Comparison of ENCODE assay signal across 31 cellular contexts in the genomic region with DNA sequence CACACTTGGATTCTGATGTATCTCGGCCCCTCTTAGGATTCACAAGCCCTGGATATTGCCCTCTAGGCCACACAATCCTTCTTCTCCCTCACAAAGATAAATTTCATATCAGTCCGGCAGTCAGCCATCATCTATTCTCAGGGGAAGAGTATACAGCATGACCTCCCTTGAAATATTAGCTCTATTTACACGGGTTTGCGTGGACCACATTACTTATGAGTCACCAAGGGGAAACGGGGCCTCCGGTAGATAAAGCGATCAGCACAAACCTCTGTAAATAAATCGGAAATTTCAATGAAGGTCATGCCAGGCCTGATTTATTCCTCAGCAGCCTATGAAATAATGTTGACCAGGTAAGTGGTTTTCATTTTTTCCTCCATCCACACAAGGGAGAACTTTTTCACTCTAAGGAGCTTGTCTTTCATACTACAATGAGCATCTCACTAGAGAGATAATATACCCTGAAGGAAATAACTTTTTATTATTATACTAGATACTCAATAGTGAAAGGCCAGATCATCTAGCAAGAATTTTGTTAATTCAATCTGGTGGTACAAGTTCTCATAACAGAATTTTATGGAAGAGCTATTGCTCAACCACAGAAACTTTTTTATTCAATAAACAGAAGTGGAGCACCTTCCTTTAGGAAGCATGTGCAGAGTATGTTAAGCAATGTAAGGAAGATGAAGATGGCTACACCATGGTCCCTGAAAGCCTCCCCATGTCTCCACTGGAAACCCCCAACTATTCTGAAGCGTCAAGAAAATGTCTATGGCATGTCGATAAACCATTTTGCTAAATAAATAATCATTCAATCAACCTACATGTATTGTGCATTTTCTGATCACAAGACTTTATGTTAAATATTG.
A peak's percentile ranks its signal among the peaks of the same experiment; 100 is the strongest.
DNase-seq lines count a peak whose midpoint lies in the region; ATAC-seq and FAIRE-seq lines count a peak whose summit lies in the region.
"Had no signal": no experiment of that assay in that cellular context is flagged by ENCODE, and none has a peak within 500 bp of the region (broad histone marks: within the 10 kb centered on the region; RNA-seq: fewer than 3 reads in every experiment).

No MANE protein-coding gene starts in this region.

- no peak overlapping the region for H3K4me3 Mint-ChIP-seq in naive thymus-derived CD4-positive, alpha-beta T cell
- H3K4me3 Mint-ChIP-seq: activated naive CD8-positive, alpha-beta T cell treated with anti-CD3 and anti-CD28 coated beads for 36 hours; activated T-cell treated with anti-CD3 and anti-CD28 coated beads, Interleukin-2, amount 50 U/mL, for 24 hours; CD8-positive, alpha-beta memory T cell; natural killer cell had no signal

- ATAC-seq in naive thymus-derived CD4-positive, alpha-beta T cell = no peak
- ATAC-seq in sciatic nerve = no peak
- ATAC-seq: natural killer cell had no signal

- H3K27ac Mint-ChIP-seq in naive thymus-derived CD4-positive, alpha-beta T cell = no peak overlapping the region
- H3K27ac Mint-ChIP-seq: activated naive CD8-positive, alpha-beta T cell treated with anti-CD3 and anti-CD28 coated beads for 36 hours; activated T-cell treated with anti-CD3 and anti-CD28 coated beads, Interleukin-2, amount 50 U/mL, for 24 hours; CD8-positive, alpha-beta memory T cell; natural killer cell had no signal

- H3K36me3 Mint-ChIP-seq in naive thymus-derived CD4-positive, alpha-beta T cell = no peaks in the 10 kb centered on the region
- H3K36me3 Mint-ChIP-seq: activated naive CD8-positive, alpha-beta T cell treated with anti-CD3 and anti-CD28 coated beads for 36 hours; CD8-positive, alpha-beta memory T cell; natural killer cell had no signal

- no peaks in the 10 kb centered on the region for H3K9me3 ChIP-seq in naive thymus-derived CD4-positive, alpha-beta T cell (ENCODE audit: control insufficient read depth in 2 of 3, low read length in 3 of 3)
- H3K9me3 ChIP-seq: ascending aorta, BE2C, MG63, prostate gland, sigmoid colon, tibial nerve had no signal

- intact Hi-C loops in naive thymus-derived CD4-positive, alpha-beta T cell (cut with micrococcal nuclease) = no loop called here
- intact Hi-C loops in sciatic nerve (cut with DNase I) = no loop called here

- DNase-seq in DMS153 treated with DMSO at 0.1 percent for 48 hours (lab: John Stamatoyannopoulos, UW; ENCODE audit: unreplicated experiment) (peak; percentile 31), HTR-8/SVneo (ENCODE audit: insufficient read length, low spot score) (peak; percentile 11), SW480 (ENCODE audit: low spot score) (peak; percentile 17), NCI-H446 treated with DMSO at 0.1 percent for 48 hours (lab: John Stamatoyannopoulos, UW) (no peak), sciatic nerve (ENCODE audit: low spot score) (no peak)
- DNase-seq in naive thymus-derived CD4-positive, alpha-beta T cell = no peak
- DNase-seq: activated CD4-positive, CD25-positive, alpha-beta regulatory T cell; activated effector memory CD4-positive, alpha-beta T cell treated with anti-CD3 and anti-CD28 coated beads, Interleukin-2, amount 50 U/mL, for 16 hours; activated naive CD8-positive, alpha-beta T cell treated with anti-CD3 and anti-CD28 coated beads for 36 hours; activated T-cell treated with anti-CD3 and anti-CD28 coated beads, Interleukin-2, amount 50 U/mL, for 24 hours; BE2C; caudate nucleus; CD8-positive, alpha-beta memory T cell; cortex of kidney; DMS79; effector memory CD4-positive, alpha-beta T cell; GDM1; GM23248; MG63; natural killer cell; NCI-H1105 treated with DMSO at 0.1 percent for 48 hours; NCI-H2029; NCI-H524 treated with DMSO at 0.1 percent for 48 hours; NK-92 treated with Interleukin-12 subunit alpha and Interleukin-12 subunit beta, amount 100 ng/mL, for 24 hours; nucleus accumbens; sigmoid colon; stimulated activated CD4-positive, alpha-beta T cell treated with anti-CD3 and anti-CD28 coated beads, Interleukin-4, amount 100 ng/mL, for 24 hours had no signal

- no peaks in the 10 kb centered on the region for H3K4me1 Mint-ChIP-seq in naive thymus-derived CD4-positive, alpha-beta T cell
- H3K4me1 Mint-ChIP-seq: activated naive CD8-positive, alpha-beta T cell treated with anti-CD3 and anti-CD28 coated beads for 36 hours; CD8-positive, alpha-beta memory T cell; natural killer cell had no signal

- H3K27ac ChIP-seq in naive thymus-derived CD4-positive, alpha-beta T cell (ENCODE audit: low read depth, low read length) = no peak overlapping the region
- H3K27ac ChIP-seq: ascending aorta, GM23248, prostate gland, sigmoid colon, tibial nerve had no signal

- no peaks in the 10 kb centered on the region for H3K4me1 ChIP-seq in naive thymus-derived CD4-positive, alpha-beta T cell (ENCODE audit: control insufficient read depth in 2 of 2, insufficient read depth in 2 of 2, low read length in 2 of 2)
- H3K4me1 ChIP-seq: ascending aorta, BE2C, prostate gland, sigmoid colon, tibial nerve had no signal

- CTCF ChIA-PET in naive thymus-derived CD4-positive, alpha-beta T cell (lab: Charles Lee) = no interaction called here

- peaks cover 0 to 11% (median 0%) of the 10 kb centered on the region in 5 donors for H3K27me3 Mint-ChIP-seq in naive thymus-derived CD4-positive, alpha-beta T cell

- peaks cover 0 to 2% (median 0%) of the 10 kb centered on the region in 11 donors for H3K9me3 Mint-ChIP-seq in naive thymus-derived CD4-positive, alpha-beta T cell
- H3K9me3 Mint-ChIP-seq: activated naive CD8-positive, alpha-beta T cell treated with anti-CD3 and anti-CD28 coated beads for 36 hours; activated T-cell treated with anti-CD3 and anti-CD28 coated beads, Interleukin-2, amount 50 U/mL, for 24 hours had no signal

- H3K36me3 ChIP-seq in naive thymus-derived CD4-positive, alpha-beta T cell (ENCODE audit: control insufficient read depth in 2 of 3, insufficient read depth in 3 of 3, low read length in 3 of 3) = no peaks in the 10 kb centered on the region
- H3K36me3 ChIP-seq: ascending aorta, BE2C, MG63, prostate gland, sigmoid colon, tibial nerve had no signal

- FAIRE-seq in HTR-8/SVneo (lab: Jason Lieb, UNC) (no peak), islet of Langerhans (lab: Jason Lieb, UNC) (peak; percentile 33)

- POLR2A ChIA-PET in naive thymus-derived CD4-positive, alpha-beta T cell (lab: Charles Lee) = no interaction called here

- H3K27me3 ChIP-seq in naive thymus-derived CD4-positive, alpha-beta T cell (ENCODE audit: control insufficient read depth in 2 of 2, insufficient read depth in 2 of 2, low read length in 2 of 2) = no peaks in the 10 kb centered on the region
- H3K27me3 ChIP-seq: ascending aorta, BE2C, MG63, sigmoid colon, tibial nerve had no signal

- H3K4me3 ChIP-seq in naive thymus-derived CD4-positive, alpha-beta T cell (ENCODE audit: low read length) = no peak overlapping the region
- H3K4me3 ChIP-seq: ascending aorta, GM23248, MG63, prostate gland, sigmoid colon, tibial nerve had no signal

Comparison
In these comparisons a context has a peak if more than half of its experiments do, and no peak if none do; other contexts are left out.
1. DNase-seq: peak in DMS153 treated with DMSO at 0.1 percent for 48 hours (single experiment), HTR-8/SVneo (single experiment) and SW480 (single experiment); none in NCI-H446 treated with DMSO at 0.1 percent for 48 hours (single experiment), naive thymus-derived CD4-positive, alpha-beta T cell (0 of 9) and sciatic nerve (single experiment).